In genomic region chr16:16163571-16163970, GRCh38 we compare ENCODE assay signal across 20 cellular contexts. TPM values are rescaled to one million over a fixed set of nuclear protein-coding genes. Genes with fewer than 3 reads are reported as not detected.
"Had no signal": no experiment of that assay in that cellular context is flagged by ENCODE, and none has a peak within 500 bp of the region (broad histone marks: within the 10 kb centered on the region; RNA-seq: fewer than 3 reads in every experiment).

No MANE protein-coding gene starts in this region.

- DNase-seq: activated CD4-positive, alpha-beta T cell treated with anti-CD3 and anti-CD28 coated beads, Interleukin-2, amount 10 ng/mL, durations not matched to agents 7 days and 5 days; activated CD8-positive, alpha-beta memory T cell treated with anti-CD3 and anti-CD28 coated beads, Interleukin-2, amount 50 U/mL, for 48 hours; activated gamma-delta T cell treated with Interleukin-2 at 50 U/mL for 16 hours; activated T-cell treated with anti-CD3 and anti-CD28 coated beads, Interleukin-2, amount 50 U/mL, for 72 hours; brain microvascular endothelial cell; effector CD8-positive, alpha-beta T cell; foreskin keratinocyte; heart right ventricle; left ventricle myocardium inferior; stimulated activated CD4-positive, alpha-beta T cell treated with anti-CD3 and anti-CD28 coated beads, Interleukin-4, amount 100 ng/mL, for 4 hours; stimulated activated CD8-positive, alpha-beta memory T cell treated with anti-CD3 and anti-CD28 coated beads, Interleukin-4, amount 100 ng/mL, for 48 hours; stimulated activated naive CD4-positive, alpha-beta T cell treated with Interleukin-2 at 50 U/mL for 16 hours had no signal

- H3K4me2 ChIP-seq: smooth muscle cell had no signal

- H3K27ac ChIP-seq: brain microvascular endothelial cell, foreskin keratinocyte, heart right ventricle, left ventricle myocardium inferior had no signal

- H3K27me3 ChIP-seq: brain microvascular endothelial cell, foreskin keratinocyte, heart right ventricle had no signal

- ATAC-seq: activated T-cell treated with anti-CD3 and anti-CD28 coated beads, Interleukin-2, amount 50 U/mL, for 72 hours; foreskin keratinocyte; heart right ventricle; natural killer cell treated with Interleukin-12 subunit alpha and Interleukin-12 subunit beta and Interleukin-15 and Interleukin-18, amount 100 ng/mL, for 72 hours; right cardiac atrium had no signal

- H3K4me3 ChIP-seq: heart right ventricle, left ventricle myocardium inferior, smooth muscle cell had no signal

- H3K36me3 Mint-ChIP-seq: type B pancreatic cell had no signal

- H3K27me3 Mint-ChIP-seq: activated CD4-positive, alpha-beta T cell treated with anti-CD3 and anti-CD28 coated beads, Interleukin-2, amount 10 ng/mL, durations not matched to agents 7 days and 5 days; progenitor cell of endocrine pancreas; type B pancreatic cell had no signal

- H3K36me3 ChIP-seq: brain microvascular endothelial cell, heart right ventricle, left ventricle myocardium inferior had no signal

- H3K4me1 Mint-ChIP-seq: activated CD4-positive, alpha-beta T cell treated with anti-CD3 and anti-CD28 coated beads, Interleukin-2, amount 10 ng/mL, durations not matched to agents 7 days and 5 days; memory B cell had no signal

- H3K4me3 Mint-ChIP-seq: activated CD4-positive, alpha-beta T cell treated with anti-CD3 and anti-CD28 coated beads, Interleukin-2, amount 10 ng/mL, durations not matched to agents 7 days and 5 days; activated naive CD8-positive, alpha-beta T cell; activated T-cell treated with anti-CD3 and anti-CD28 coated beads, Interleukin-2, amount 50 U/mL, for 72 hours; memory B cell; natural killer cell treated with Interleukin-12 subunit alpha and Interleukin-12 subunit beta and Interleukin-15 and Interleukin-18, amount 100 ng/mL, for 72 hours; type B pancreatic cell had no signal

- H3K27ac Mint-ChIP-seq: activated CD4-positive, alpha-beta T cell treated with anti-CD3 and anti-CD28 coated beads, Interleukin-2, amount 10 ng/mL, durations not matched to agents 7 days and 5 days; activated naive CD8-positive, alpha-beta T cell; activated T-cell treated with anti-CD3 and anti-CD28 coated beads, Interleukin-2, amount 50 U/mL, for 72 hours; memory B cell; natural killer cell treated with Interleukin-12 subunit alpha and Interleukin-12 subunit beta and Interleukin-15 and Interleukin-18, amount 100 ng/mL, for 72 hours; progenitor cell of endocrine pancreas; type B pancreatic cell had no signal

- H3K4me1 ChIP-seq: foreskin keratinocyte, heart right ventricle, left ventricle myocardium inferior had no signal

RNA-seq across cellular contexts. Expression of gene ABCC6, which starts 59.7 kb away (rescaled TPM):
- total RNA-seq: activated CD4-positive, alpha-beta T cell treated with anti-CD3 and anti-CD28 coated beads, Interleukin-2, amount 10 ng/mL, durations not matched to agents 7 days and 5 days; activated T-cell treated with anti-CD3 and anti-CD28 coated beads, Interleukin-2, amount 50 U/mL, for 72 hours; foreskin keratinocyte; natural killer cell treated with Interleukin-12 subunit alpha and Interleukin-12 subunit beta and Interleukin-15 and Interleukin-18, amount 100 ng/mL, for 72 hours; T-helper 2 cell treated with Interferon-gamma antibody and Interleukin-4, amounts not matched to agents 100 ng/mL and 5 ng/mL, for 36 hours had no signal
